In the genomic region with DNA sequence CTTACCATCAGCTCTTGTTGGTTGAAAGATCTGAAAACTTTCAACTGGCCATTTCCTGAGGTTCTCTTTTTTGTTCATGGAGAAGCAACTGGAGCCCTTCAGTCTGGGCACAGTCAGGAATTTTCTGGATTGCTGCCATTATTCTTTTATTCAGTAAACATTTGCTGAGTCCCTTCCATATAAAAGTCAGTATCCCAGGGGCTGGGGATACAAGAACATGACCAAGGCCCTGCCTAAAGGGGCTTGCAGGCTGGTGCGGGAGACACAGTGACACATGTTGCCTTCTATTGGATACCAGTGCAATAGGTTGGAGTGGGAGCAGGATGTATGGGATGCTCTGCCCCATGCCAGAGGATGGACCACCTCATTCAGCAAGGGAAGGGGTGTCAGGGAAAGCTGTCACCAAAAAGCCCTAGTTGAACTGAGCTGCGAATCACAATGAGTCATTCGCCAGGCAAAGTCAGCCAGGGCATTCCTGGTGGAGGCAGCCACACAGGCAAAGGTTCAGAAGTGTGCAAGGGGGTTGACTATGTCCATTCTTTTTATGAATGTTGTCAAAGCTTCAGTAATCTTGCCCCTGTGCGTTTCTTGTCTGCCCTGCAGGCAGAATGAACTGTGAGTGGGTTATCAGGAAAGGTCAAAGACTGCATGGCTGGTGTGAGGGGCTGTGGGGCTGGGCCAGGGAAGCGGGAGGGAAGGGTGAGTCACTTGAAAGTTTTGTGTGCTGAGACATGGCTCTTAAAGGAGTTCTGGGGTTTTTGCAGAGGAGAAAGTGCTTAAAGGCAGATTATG, we compare ENCODE assay signal across 1 cellular context.
A peak's percentile ranks its signal among the peaks of the same experiment; 100 is the strongest.
TF ChIP-seq lines count a peak whose summit lies in the region.

No MANE protein-coding gene starts in this region.

TF ChIP-seq in HEK293, 187 proteins besides CTCF, POLR2A, EP300 and RAD21 (continued from another document):
- TF ChIP-seq, protein P1, sequence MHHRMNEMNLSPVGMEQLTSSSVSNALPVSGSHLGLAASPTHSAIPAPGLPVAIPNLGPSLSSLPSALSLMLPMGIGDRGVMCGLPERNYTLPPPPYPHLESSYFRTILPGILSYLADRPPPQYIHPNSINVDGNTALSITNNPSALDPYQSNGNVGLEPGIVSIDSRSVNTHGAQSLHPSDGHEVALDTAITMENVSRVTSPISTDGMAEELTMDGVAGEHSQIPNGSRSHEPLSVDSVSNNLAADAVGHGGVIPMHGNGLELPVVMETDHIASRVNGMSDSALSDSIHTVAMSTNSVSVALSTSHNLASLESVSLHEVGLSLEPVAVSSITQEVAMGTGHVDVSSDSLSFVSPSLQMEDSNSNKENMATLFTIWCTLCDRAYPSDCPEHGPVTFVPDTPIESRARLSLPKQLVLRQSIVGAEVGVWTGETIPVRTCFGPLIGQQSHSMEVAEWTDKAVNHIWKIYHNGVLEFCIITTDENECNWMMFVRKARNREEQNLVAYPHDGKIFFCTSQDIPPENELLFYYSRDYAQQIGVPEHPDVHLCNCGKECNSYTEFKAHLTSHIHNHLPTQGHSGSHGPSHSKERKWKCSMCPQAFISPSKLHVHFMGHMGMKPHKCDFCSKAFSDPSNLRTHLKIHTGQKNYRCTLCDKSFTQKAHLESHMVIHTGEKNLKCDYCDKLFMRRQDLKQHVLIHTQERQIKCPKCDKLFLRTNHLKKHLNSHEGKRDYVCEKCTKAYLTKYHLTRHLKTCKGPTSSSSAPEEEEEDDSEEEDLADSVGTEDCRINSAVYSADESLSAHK (tag by site-specific recombination; IDR thresholded peaks at IDR 0.05), result peak; percentile 49; the same call in 1 of the 2 replicates
- TF ChIP-seq TRIM28 (IDR thresholded peaks at IDR 0.05; ENCODE audit: borderline replicate concordance, low read length) (peak; percentile 39; the same call in 1 of the 2 replicates), ZNF670 (tag by site-specific recombination; IDR thresholded peaks at IDR 0.05; ENCODE audit: low read depth) (no peak), ZNF621 (tag by site-specific recombination; IDR thresholded peaks at IDR 0.05) (no peak), PRDM1 (tag by site-specific recombination; IDR thresholded peaks at IDR 0.05) (0 out of 2 replicates have a peak, but pooled peaks have one; percentile 47)
- TF ChIP-seq, protein P2, sequence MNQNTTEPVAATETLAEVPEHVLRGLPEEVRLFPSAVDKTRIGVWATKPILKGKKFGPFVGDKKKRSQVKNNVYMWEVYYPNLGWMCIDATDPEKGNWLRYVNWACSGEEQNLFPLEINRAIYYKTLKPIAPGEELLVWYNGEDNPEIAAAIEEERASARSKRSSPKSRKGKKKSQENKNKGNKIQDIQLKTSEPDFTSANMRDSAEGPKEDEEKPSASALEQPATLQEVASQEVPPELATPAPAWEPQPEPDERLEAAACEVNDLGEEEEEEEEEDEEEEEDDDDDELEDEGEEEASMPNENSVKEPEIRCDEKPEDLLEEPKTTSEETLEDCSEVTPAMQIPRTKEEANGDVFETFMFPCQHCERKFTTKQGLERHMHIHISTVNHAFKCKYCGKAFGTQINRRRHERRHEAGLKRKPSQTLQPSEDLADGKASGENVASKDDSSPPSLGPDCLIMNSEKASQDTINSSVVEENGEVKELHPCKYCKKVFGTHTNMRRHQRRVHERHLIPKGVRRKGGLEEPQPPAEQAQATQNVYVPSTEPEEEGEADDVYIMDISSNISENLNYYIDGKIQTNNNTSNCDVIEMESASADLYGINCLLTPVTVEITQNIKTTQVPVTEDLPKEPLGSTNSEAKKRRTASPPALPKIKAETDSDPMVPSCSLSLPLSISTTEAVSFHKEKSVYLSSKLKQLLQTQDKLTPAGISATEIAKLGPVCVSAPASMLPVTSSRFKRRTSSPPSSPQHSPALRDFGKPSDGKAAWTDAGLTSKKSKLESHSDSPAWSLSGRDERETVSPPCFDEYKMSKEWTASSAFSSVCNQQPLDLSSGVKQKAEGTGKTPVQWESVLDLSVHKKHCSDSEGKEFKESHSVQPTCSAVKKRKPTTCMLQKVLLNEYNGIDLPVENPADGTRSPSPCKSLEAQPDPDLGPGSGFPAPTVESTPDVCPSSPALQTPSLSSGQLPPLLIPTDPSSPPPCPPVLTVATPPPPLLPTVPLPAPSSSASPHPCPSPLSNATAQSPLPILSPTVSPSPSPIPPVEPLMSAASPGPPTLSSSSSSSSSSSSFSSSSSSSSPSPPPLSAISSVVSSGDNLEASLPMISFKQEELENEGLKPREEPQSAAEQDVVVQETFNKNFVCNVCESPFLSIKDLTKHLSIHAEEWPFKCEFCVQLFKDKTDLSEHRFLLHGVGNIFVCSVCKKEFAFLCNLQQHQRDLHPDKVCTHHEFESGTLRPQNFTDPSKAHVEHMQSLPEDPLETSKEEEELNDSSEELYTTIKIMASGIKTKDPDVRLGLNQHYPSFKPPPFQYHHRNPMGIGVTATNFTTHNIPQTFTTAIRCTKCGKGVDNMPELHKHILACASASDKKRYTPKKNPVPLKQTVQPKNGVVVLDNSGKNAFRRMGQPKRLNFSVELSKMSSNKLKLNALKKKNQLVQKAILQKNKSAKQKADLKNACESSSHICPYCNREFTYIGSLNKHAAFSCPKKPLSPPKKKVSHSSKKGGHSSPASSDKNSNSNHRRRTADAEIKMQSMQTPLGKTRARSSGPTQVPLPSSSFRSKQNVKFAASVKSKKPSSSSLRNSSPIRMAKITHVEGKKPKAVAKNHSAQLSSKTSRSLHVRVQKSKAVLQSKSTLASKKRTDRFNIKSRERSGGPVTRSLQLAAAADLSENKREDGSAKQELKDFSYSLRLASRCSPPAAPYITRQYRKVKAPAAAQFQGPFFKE (tag by site-specific recombination; IDR thresholded peaks at IDR 0.05; ENCODE audit: borderline replicate concordance), result no peak
